1 cellular context compared by ENCODE assay signal in the genomic region with DNA sequence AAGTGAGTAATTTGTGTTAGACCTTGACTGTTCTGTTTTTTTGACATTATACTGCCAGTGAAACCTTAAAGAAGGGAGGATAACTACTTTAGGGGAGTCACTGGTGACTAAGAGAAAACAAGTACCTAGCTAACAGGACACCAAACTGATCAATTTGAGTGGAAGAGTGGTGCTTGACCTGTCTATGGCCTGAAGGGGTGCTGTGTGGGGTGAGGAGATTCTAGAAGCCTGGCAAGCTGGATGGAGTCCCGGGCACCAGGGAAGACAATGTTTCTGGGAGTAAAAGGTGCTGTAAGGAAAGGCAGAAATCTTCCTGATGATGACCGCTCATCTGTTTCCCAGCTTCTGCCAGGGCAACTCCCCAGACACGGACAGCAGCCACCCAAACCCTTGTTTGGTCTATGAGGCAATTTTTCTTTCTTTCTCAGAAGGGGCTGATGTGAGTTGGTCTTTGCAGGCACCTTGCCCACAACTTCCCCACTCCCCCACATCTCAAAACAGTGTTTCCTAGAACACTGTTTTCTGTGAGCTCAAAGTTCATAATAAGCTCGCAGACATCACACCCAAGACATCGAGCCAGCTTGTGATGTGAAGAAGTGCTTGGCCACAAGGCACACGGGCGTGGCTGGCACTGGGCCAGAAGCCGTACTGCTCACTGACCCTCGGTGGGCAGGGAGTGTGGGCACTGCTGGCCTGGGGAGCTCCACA.
TF ChIP-seq lines count a peak whose summit lies in the region.

No MANE protein-coding gene starts in this region.

TF ChIP-seq in HCT116, 20 proteins besides CTCF, POLR2A, EP300 and RAD21 (continued from another document):
- TF ChIP-seq TCF7L2 (IDR thresholded peaks at IDR 0.05; ENCODE audit: borderline replicate concordance, extremely low read depth, insufficient read depth, insufficient read length) (no peak), EZH2phosphoT487 (IDR thresholded peaks at IDR 0.05; ENCODE audit: borderline replicate concordance) (no peak), CBX3 (IDR thresholded peaks at IDR 0.05; ENCODE audit: low read depth) (no peak), ELF1 (IDR thresholded peaks at IDR 0.05; ENCODE audit: borderline replicate concordance, low read depth) (no peak), ZNF274 (IDR thresholded peaks at IDR 0.05; ENCODE audit: low read depth, low read length) (no peak), SIN3A (IDR thresholded peaks at IDR 0.05; ENCODE audit: low read depth) (no peak), FOSL1 (IDR thresholded peaks at IDR 0.05; ENCODE audit: low read depth) (no peak), YY1 (IDR thresholded peaks at IDR 0.05; ENCODE audit: extremely low read depth, insufficient replicate concordance, low read depth, low read length) (no peak), ZFX (IDR thresholded peaks at IDR 0.05) (no peak)
- TF ChIP-seq, protein P1, sequence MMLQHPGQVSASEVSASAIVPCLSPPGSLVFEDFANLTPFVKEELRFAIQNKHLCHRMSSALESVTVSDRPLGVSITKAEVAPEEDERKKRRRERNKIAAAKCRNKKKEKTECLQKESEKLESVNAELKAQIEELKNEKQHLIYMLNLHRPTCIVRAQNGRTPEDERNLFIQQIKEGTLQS (IDR thresholded peaks at IDR 0.05), result no peak
